In genomic region chr5:59813761-59814562, GRCh38 we compare ENCODE assay signal across 8 cellular contexts.
A peak's percentile ranks its signal among the peaks of the same experiment; 100 is the strongest.
DNase-seq lines count a peak whose midpoint lies in the region; ATAC-seq, FAIRE-seq and TF ChIP-seq lines count a peak whose summit lies in the region.

No MANE protein-coding gene starts in this region.

- no peak overlapping the region for H3K9ac ChIP-seq in keratinocyte (ENCODE audit: control insufficient read depth, extremely low read depth, insufficient read depth, low read length)

- peaks cover 2% of the 10 kb centered on the region; the same call in 1 of the 2 replicates for H3K4me1 ChIP-seq in BE2C
- H3K4me1 ChIP-seq in keratinocyte (ENCODE audit: control insufficient read depth, extremely low read depth, insufficient read depth, low read length) = no peaks in the 10 kb centered on the region
- H3K4me1 ChIP-seq in upper lobe of right lung = no peaks in the 10 kb centered on the region

- no peak overlapping the region for H3K4me2 ChIP-seq in keratinocyte (ENCODE audit: control insufficient read depth, extremely low read depth, insufficient read depth, low read depth, low read length)

- H4K20me1 ChIP-seq in keratinocyte (ENCODE audit: control insufficient read depth, extremely low read depth, insufficient read depth, low read length) = no peaks in the 10 kb centered on the region

- H3K27me3 ChIP-seq in BE2C = peaks cover 8% of the 10 kb centered on the region; the same call in 1 of the 2 replicates
- no peaks in the 10 kb centered on the region for H3K27me3 ChIP-seq in keratinocyte (ENCODE audit: control insufficient read depth, extremely low read depth, insufficient read depth, low read length)
- peaks cover 9% of the 10 kb centered on the region for H3K27me3 ChIP-seq in upper lobe of right lung

- H3K4me3 ChIP-seq in BE2C (ENCODE audit: low read depth, low read length) (peak overlapping the region; percentile 25; the same call in 1 of the 2 replicates), keratinocyte (ENCODE audit: control insufficient read depth in 2 of 3, extremely low read depth in 1 of 3, insufficient read depth in 2 of 3, low read depth in 1 of 3, low read length in 3 of 3) (no peak overlapping the region), upper lobe of right lung (no peak overlapping the region)

- no peak overlapping the region for H2AFZ ChIP-seq in keratinocyte (ENCODE audit: control insufficient read depth, low read length)

- dilution Hi-C loops in keratinocyte (cut with MboI; ENCODE audit: extremely low pct_ligation_motif_present, low sequenced_read_pairs) = no loop called here

- TF ChIP-seq CTCF in BE2C (IDR thresholded peaks at IDR 0.05; ENCODE audit: low read depth, low read length) (peak; percentile 61), keratinocyte (optimal IDR thresholded peaks at IDR 0.05 in 1 of 3, IDR thresholded peaks at IDR 0.05 in 1 of 3, conservative IDR thresholded peaks at IDR 0.05 in 1 of 3; ENCODE audit: extremely low read depth in 1 of 3, insufficient read depth in 2 of 3, low read length in 3 of 3) (peak; percentile 17 to 65 (median 38)), upper lobe of right lung (IDR thresholded peaks at IDR 0.05) (peak; percentile 50)

- DNase-seq in BE2C (peak; percentile 57), NCI-H524 (lab: John Stamatoyannopoulos, UW) (peak; percentile 50 to 77), amniotic stem cell (lab: John Stamatoyannopoulos, UW) (peak; percentile 33), keratinocyte (ENCODE audit: low read depth, low spot score) (no peak), upper lobe of right lung (no peak)
- no peak for DNase-seq in stimulated activated naive CD4-positive, alpha-beta T cell (lab: John Stamatoyannopoulos, UW)

- no peaks in the 10 kb centered on the region for H3K79me2 ChIP-seq in keratinocyte (ENCODE audit: control insufficient read depth, insufficient read depth, low read length)

- H3K27ac ChIP-seq in keratinocyte (ENCODE audit: control insufficient read depth, insufficient read depth, low read length) (no peak overlapping the region), upper lobe of right lung (no peak overlapping the region)

- intact Hi-C loops in upper lobe of right lung (cut with DNase I) = no loop called here

- no peaks in the 10 kb centered on the region for H3K9me1 ChIP-seq in keratinocyte (ENCODE audit: control insufficient read depth, extremely low read depth, insufficient read depth, low read length)

- ATAC-seq in GM18498 (IDR thresholded peaks at IDR 0.05; ENCODE audit: unreplicated experiment) (peak; percentile 71), HG03342 (IDR thresholded peaks at IDR 0.05; ENCODE audit: unreplicated experiment) (peak; percentile 57), upper lobe of right lung (peak; percentile 67)

- FAIRE-seq in keratinocyte (lab: Jason Lieb, UNC) = peak; percentile 26

- H3K36me3 ChIP-seq in BE2C (no peaks in the 10 kb centered on the region), keratinocyte (ENCODE audit: control insufficient read depth in 2 of 2, extremely low read depth in 1 of 2, insufficient read depth in 2 of 2, low read length in 2 of 2) (no peaks in the 10 kb centered on the region), upper lobe of right lung (no peaks in the 10 kb centered on the region)

- no peaks in the 10 kb centered on the region for H3K9me3 ChIP-seq in BE2C
- H3K9me3 ChIP-seq in keratinocyte (ENCODE audit: control insufficient read depth, low read depth, low read length) = no peaks in the 10 kb centered on the region
- H3K9me3 ChIP-seq in upper lobe of right lung = no peaks in the 10 kb centered on the region

Comparison
In these comparisons a context has a peak if more than half of its experiments do, and no peak if none do; other contexts are left out.
1. DNase-seq: peak in BE2C (single experiment), NCI-H524 (2 of 2) and amniotic stem cell (single experiment); none in keratinocyte (single experiment), upper lobe of right lung (single experiment) and stimulated activated naive CD4-positive, alpha-beta T cell (0 of 6).
2. Peak in every context shown above with its lines, with median percentiles within 50 percentile points of each other: CTCF ChIP-seq and ATAC-seq.